ENCODE assay signal across 8 cellular contexts in the genomic region with DNA sequence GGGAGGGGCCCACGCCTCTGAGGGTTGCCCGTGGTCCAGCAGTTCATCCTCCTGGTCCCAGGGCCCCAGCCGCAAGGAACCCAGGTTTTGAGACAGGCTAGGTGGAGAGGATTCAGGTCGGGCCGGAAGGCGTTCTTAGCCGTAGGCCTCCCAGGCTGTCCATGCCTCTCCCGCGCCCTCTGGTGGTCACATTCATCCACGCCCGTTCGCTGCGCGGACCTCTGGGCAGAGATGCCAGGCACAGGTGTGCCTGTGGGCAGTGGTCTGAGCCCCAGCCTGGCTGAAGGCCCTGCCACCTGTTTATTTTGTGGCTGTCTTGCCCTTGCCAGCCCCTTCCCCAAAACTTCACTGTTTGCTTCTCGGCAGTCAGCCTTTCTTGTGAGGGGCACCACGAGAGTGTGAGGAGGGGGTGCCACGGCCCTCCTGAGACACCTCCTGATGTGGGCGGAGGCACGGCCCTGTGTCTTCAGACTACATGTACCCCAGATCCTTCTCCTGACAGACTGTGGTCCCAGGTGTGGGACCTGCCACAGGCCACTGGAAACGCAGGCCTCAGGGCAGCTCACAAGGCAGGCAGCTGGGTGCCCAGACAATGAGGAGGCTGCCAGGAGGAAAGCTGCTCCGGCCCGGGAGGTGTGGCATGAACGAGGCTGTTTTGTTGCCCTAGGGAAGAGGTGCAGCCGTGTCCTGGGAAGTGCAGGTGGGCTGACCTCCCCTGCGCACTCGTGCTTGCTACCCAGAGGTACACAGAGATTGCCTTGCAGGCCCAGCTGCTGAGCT. TPM values are rescaled to one million over a fixed set of nuclear protein-coding genes. Genes with fewer than 3 reads are reported as not detected.
A peak's percentile ranks its signal among the peaks of the same experiment; 100 is the strongest.
DNase-seq lines count a peak whose midpoint lies in the region; ATAC-seq and TF ChIP-seq lines count a peak whose summit lies in the region.

No MANE protein-coding gene starts in this region.

- peaks cover 41% of the 10 kb centered on the region for H3K79me1 ChIP-seq in mesenchymal stem cell (replicated peaks; ENCODE audit: low read length, poor library complexity, severe bottlenecking)

- intact Hi-C loops in HCT116 (cut with micrococcal nuclease) = loop anchor here (1.0 to 10.0 kb wide), 2 partner anchors 163 to 222 kb away; no protein-coding TSS in a partner anchor
- intact Hi-C loops in activated CD8-positive, alpha-beta T cell treated with anti-CD3 and anti-CD28 coated beads for 36 hours (cut with micrococcal nuclease) = loop anchor here (10.0 kb wide), 1 partner anchor 217 kb away; no protein-coding TSS in a partner anchor

- peak; percentile 96 for TF ChIP-seq CTCF in BJ (IDR thresholded peaks at IDR 0.05; ENCODE audit: insufficient read depth, low read depth, low read length)
- peak in 2 of 3 experiments; percentile 94; a peak in 4 of 6 replicates for TF ChIP-seq CTCF in HCT116 (IDR thresholded peaks at IDR 0.05 in 2 of 3, conservative IDR thresholded peaks at IDR 0.05 in 1 of 3; ENCODE audit: borderline replicate concordance in 1 of 3, insufficient read depth in 1 of 3, low read depth in 2 of 3, low read length in 2 of 3)
- peak; percentile 94 for TF ChIP-seq CTCF in activated CD8-positive, alpha-beta T cell treated with anti-CD3 and anti-CD28 coated beads for 36 hours (IDR thresholded peaks at IDR 0.05)

- DNase-seq in BJ (ENCODE audit: low read depth) (no peak), HCT116 (ENCODE audit: low read depth, low spot score) (peak; percentile 50), NCI-H774 (lab: John Stamatoyannopoulos, UW) (peak; percentile 51), ecto neural progenitor cell (ENCODE audit: low spot score) (peak; percentile 88), mesenchymal stem cell (peak; percentile 72)
- peak; percentile 94 for DNase-seq in activated CD8-positive, alpha-beta T cell treated with anti-CD3 and anti-CD28 coated beads for 36 hours
- peak; percentile 92 for DNase-seq in stimulated activated CD8-positive, alpha-beta memory T cell treated with anti-CD3 and anti-CD28 coated beads, Interleukin-15, amount 100 ng/mL, for 1 hour (ENCODE audit: low read depth)

- H4K91ac ChIP-seq in mesenchymal stem cell (ENCODE audit: low read length) = no peak overlapping the region

- no peaks in the 10 kb centered on the region for H3K36me3 Mint-ChIP-seq in activated CD8-positive, alpha-beta T cell treated with anti-CD3 and anti-CD28 coated beads for 36 hours (ENCODE audit: low read depth)

- H3K4me2 ChIP-seq in HCT116 (ENCODE audit: low read length) = peak overlapping the region; percentile 48
- no peak overlapping the region for H3K4me2 ChIP-seq in mesenchymal stem cell (ENCODE audit: low read length, poor library complexity, severe bottlenecking)

- H2BK12ac ChIP-seq in mesenchymal stem cell (ENCODE audit: low read length in 2 of 2) = no peak overlapping the region

- H3K27ac Mint-ChIP-seq in activated CD8-positive, alpha-beta T cell treated with anti-CD3 and anti-CD28 coated beads for 36 hours = peak overlapping the region; percentile 70

- no peak overlapping the region for H2AK5ac ChIP-seq in mesenchymal stem cell (ENCODE audit: low read length, severe bottlenecking)

- WGBS in mesenchymal stem cell = 43% methylated on average over 26 of the region's 26 CpGs

- H3K18ac ChIP-seq in mesenchymal stem cell (ENCODE audit: low read depth in 1 of 2, low read length in 2 of 2) = peak overlapping the region in 1 of 2 experiments; percentile 3

- H2BK120ac ChIP-seq in mesenchymal stem cell (ENCODE audit: low read depth, low read length) = no peak overlapping the region

- H4K20me1 ChIP-seq in HCT116 (ENCODE audit: insufficient read depth) = no peaks in the 10 kb centered on the region

- RAD21 ChIA-PET in HCT116 (lab: Charles Lee; ENCODE audit: low non-redundant PET in 1 of 2, low total read pairs in 2 of 2, uncharacterized antibody in 2 of 2, unreplicated experiment in 2 of 2) = no interaction called here

- H2BK5ac ChIP-seq in mesenchymal stem cell (ENCODE audit: low read depth, low read length, poor library complexity, severe bottlenecking) = no peak overlapping the region

- H3K27ac ChIP-seq in HCT116 (ENCODE audit: low read depth, low read length) (peak overlapping the region; percentile 41), mesenchymal stem cell (ENCODE audit: low read length, poor library complexity, severe bottlenecking) (no peak overlapping the region)

- ATAC-seq in HCT116 (peak; percentile 56), HG03045 (IDR thresholded peaks at IDR 0.05; ENCODE audit: unreplicated experiment) (no peak)
- peak; percentile 27 for ATAC-seq in activated CD8-positive, alpha-beta T cell treated with anti-CD3 and anti-CD28 coated beads for 36 hours

- H3K4me1 ChIP-seq in HCT116 (ENCODE audit: control insufficient read depth in 1 of 2, insufficient read depth in 2 of 2, low read length in 2 of 2) (peaks cover 8 to 16% of the 10 kb centered on the region in 2 experiments), mesenchymal stem cell (ENCODE audit: control insufficient read depth, insufficient read depth, low read depth, low read length) (peaks cover 23% of the 10 kb centered on the region)

- H3K27me3 Mint-ChIP-seq in activated CD8-positive, alpha-beta T cell treated with anti-CD3 and anti-CD28 coated beads for 36 hours = no peaks in the 10 kb centered on the region

- no peaks in the 10 kb centered on the region for H3K9me2 ChIP-seq in HCT116 (ENCODE audit: insufficient read depth)

- H2AFZ ChIP-seq in HCT116 (ENCODE audit: low read depth, low read length, poor library complexity, severe bottlenecking) = no peak overlapping the region
- peak overlapping the region; percentile 62 for H2AFZ ChIP-seq in mesenchymal stem cell (ENCODE audit: low read depth, low read length)

- CTCF ChIA-PET in BJ (lab: Yijun Ruan, JAX) = interaction anchor here (0.6 to 9.9 kb wide), 6 partner anchors 100 to 361 kb away, joined by 3 to 103 read pairs (median 3); no protein-coding TSS in a partner anchor
- CTCF ChIA-PET in HCT116 (lab: Charles Lee) = interaction anchor here (2.2 kb wide), 1 partner anchor 277 kb away, joined by 7 read pairs; no protein-coding TSS in a partner anchor
- CTCF ChIA-PET in activated CD8-positive, alpha-beta T cell treated with anti-CD3 and anti-CD28 coated beads for 36 hours (lab: Charles Lee) = interaction anchor here (0.8 to 2.3 kb wide), 6 partner anchors 58 to 277 kb away, joined by 3 to 12 read pairs (median 7); partner anchors contain the start of gene MAEA

- no peak overlapping the region for H3K14ac ChIP-seq in mesenchymal stem cell (ENCODE audit: low read length in 2 of 2)

- no peak overlapping the region for H2BK15ac ChIP-seq in mesenchymal stem cell (ENCODE audit: low read depth, poor library complexity, severe bottlenecking)

- POLR2A ChIA-PET in BJ (lab: Charles Lee) = no interaction called here
- POLR2A ChIA-PET in HCT116 (lab: Charles Lee) = no interaction called here
- POLR2A ChIA-PET in activated CD8-positive, alpha-beta T cell treated with anti-CD3 and anti-CD28 coated beads for 36 hours (lab: Charles Lee) = interaction anchor here (0.5 kb wide), 1 partner anchor 99 kb away, joined by 3 read pairs; no protein-coding TSS in a partner anchor

- H3K36me3 ChIP-seq in BJ (ENCODE audit: control insufficient read depth, insufficient read depth, low read length) (peaks cover 18% of the 10 kb centered on the region), HCT116 (ENCODE audit: control insufficient read depth in 1 of 2, insufficient read depth in 2 of 2, low read length in 2 of 2) (no peaks in the 10 kb centered on the region; a peak in 3 of 4 replicates), mesenchymal stem cell (ENCODE audit: control insufficient read depth in 1 of 2, insufficient read depth in 2 of 2, low read depth in 1 of 2, low read length in 2 of 2) (peaks cover 55 to 67% of the 10 kb centered on the region in 2 experiments)

- no TSS peak for BruUV-seq in HCT116 (replicated peaks; lab: Mats Ljungman, UMichigan)

- H3K4me3 ChIP-seq in BJ (ENCODE audit: low read depth, low read length) (no peak overlapping the region), HCT116 (replicated peaks in 1 of 2; ENCODE audit: low read depth in 1 of 2, low read length in 2 of 2) (no peak overlapping the region), mesenchymal stem cell (ENCODE audit: insufficient read depth in 1 of 2, low read depth in 1 of 2, low read length in 2 of 2) (no peak overlapping the region)

- H3K9me3 ChIP-seq in HCT116 (ENCODE audit: control insufficient read depth in 1 of 2, insufficient read depth in 1 of 2, low read depth in 1 of 2, low read length in 2 of 2) (no peaks in the 10 kb centered on the region), mesenchymal stem cell (ENCODE audit: control insufficient read depth, low read length) (no peaks in the 10 kb centered on the region)

- no peak overlapping the region for H3K4ac ChIP-seq in mesenchymal stem cell (ENCODE audit: low read depth in 1 of 2, low read length in 2 of 2)

- no peaks in the 10 kb centered on the region for H3K9me3 Mint-ChIP-seq in activated CD8-positive, alpha-beta T cell treated with anti-CD3 and anti-CD28 coated beads for 36 hours

- H3K4me1 Mint-ChIP-seq in activated CD8-positive, alpha-beta T cell treated with anti-CD3 and anti-CD28 coated beads for 36 hours (ENCODE audit: low read depth) = peaks cover 31% of the 10 kb centered on the region

- no peak for TF ChIP-seq RAD21 in HCT116 (IDR thresholded peaks at IDR 0.05; ENCODE audit: low read depth)

- no peak overlapping the region for H3K23ac ChIP-seq in mesenchymal stem cell (ENCODE audit: low read length in 2 of 2)

- H3K79me2 ChIP-seq in HCT116 (ENCODE audit: insufficient read depth, low read length) = peaks cover 20% of the 10 kb centered on the region

- no peak overlapping the region for H3K4me3 Mint-ChIP-seq in activated CD8-positive, alpha-beta T cell treated with anti-CD3 and anti-CD28 coated beads for 36 hours

- TF ChIP-seq POLR2A in HCT116 (IDR thresholded peaks at IDR 0.05; ENCODE audit: borderline replicate concordance, extremely low read depth, insufficient read depth, insufficient read length) = no peak

- H3K9ac ChIP-seq in HCT116 (ENCODE audit: low read length) (peak overlapping the region; percentile 21; the same call in 1 of the 2 replicates), mesenchymal stem cell (ENCODE audit: low read length) (peak overlapping the region; percentile 59)

- H3K27me3 ChIP-seq in BJ (ENCODE audit: control insufficient read depth, insufficient read depth, low read length) (no peaks in the 10 kb centered on the region), HCT116 (ENCODE audit: insufficient read depth, low read length) (no peaks in the 10 kb centered on the region), mesenchymal stem cell (ENCODE audit: control insufficient read depth in 1 of 2, insufficient read depth in 1 of 2, low read length in 2 of 2) (no peaks in the 10 kb centered on the region)

- peak overlapping the region; percentile 20 for H4K8ac ChIP-seq in mesenchymal stem cell (ENCODE audit: low read length)

RNA-seq across cellular contexts. Expression of gene UVSSA, which starts 5.0 kb away (rescaled TPM):
- polyA plus RNA-seq in BJ (2011; rRNA removed) = 4.1 and 5.8 TPM in 2 replicates
- polyA minus RNA-seq in BJ (2011; rRNA and poly(A)+ RNA removed) = 3.7 and 5.2 TPM in 2 replicates
- 30.5 TPM for total RNA-seq in HCT116 (2021; ENCODE audit: unreplicated experiment)
- 12.1 and 15.2 TPM in 2 replicates for polyA plus RNA-seq in HCT116 (2012)
- total RNA-seq in activated CD8-positive, alpha-beta T cell treated with anti-CD3 and anti-CD28 coated beads for 36 hours = 10 to 100 TPM; 18.6 to 20.2 TPM
- polyA plus RNA-seq in mesenchymal stem cell (2013, experiment 1 of 2) = 4.8 TPM
- polyA plus RNA-seq in mesenchymal stem cell (2013, experiment 2 of 2) = 4.3 TPM

RNA-seq across cellular contexts. Expression of gene NKX1-1, which starts 54.2 kb away (rescaled TPM):
- not detected in 2 replicates for polyA plus RNA-seq in BJ (2011; rRNA removed)
- polyA minus RNA-seq in BJ (2011; rRNA and poly(A)+ RNA removed) = not detected in 2 replicates
- not detected for total RNA-seq in HCT116 (2021; ENCODE audit: unreplicated experiment)
- polyA plus RNA-seq in HCT116 (2012) = not detected in 2 replicates
- total RNA-seq in activated CD8-positive, alpha-beta T cell treated with anti-CD3 and anti-CD28 coated beads for 36 hours = not detected
- not detected for polyA plus RNA-seq in mesenchymal stem cell (2013, experiment 1 of 2)
- polyA plus RNA-seq in mesenchymal stem cell (2013, experiment 2 of 2) = not detected
